Comparison of ENCODE assay signal across 22 cellular contexts in the genomic region with DNA sequence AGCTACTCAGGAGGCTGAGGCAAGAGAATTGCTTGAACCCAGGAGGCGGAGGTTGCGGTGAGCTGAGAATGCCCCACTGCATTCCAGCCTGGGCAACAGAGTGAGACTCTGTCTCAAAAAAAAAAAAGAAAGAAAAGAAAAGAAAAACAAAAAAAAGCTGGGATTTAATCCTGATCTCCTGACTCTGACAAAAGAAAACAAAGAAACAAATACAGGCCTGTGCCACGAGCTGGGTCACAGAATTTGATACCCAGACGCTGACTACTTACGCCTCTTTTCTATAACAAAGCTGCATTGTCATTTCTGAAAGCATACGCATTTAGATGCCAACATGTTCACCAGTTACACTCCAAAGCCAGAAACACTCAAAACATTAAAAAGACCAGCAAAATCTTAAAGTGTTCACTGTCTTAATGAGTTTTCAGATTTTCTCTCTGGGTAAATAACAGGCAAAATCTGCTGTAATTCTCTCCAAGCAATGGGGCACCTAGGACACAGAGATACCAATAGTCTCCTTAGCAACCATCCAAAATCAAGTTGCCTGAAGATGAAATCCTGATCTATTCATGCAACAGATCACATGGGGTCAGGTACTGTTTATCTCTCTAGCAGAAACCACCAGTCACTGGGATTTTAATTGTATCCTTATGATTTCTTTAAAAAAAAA. TPM values are rescaled to one million over a fixed set of nuclear protein-coding genes. Genes with fewer than 3 reads are reported as not detected.
A peak's percentile ranks its signal among the peaks of the same experiment; 100 is the strongest.
DNase-seq lines count a peak whose midpoint lies in the region; ATAC-seq and TF ChIP-seq lines count a peak whose summit lies in the region.
"Had no signal": no experiment of that assay in that cellular context is flagged by ENCODE, and none has a peak within 500 bp of the region (broad histone marks: within the 10 kb centered on the region; RNA-seq: fewer than 3 reads in every experiment).

No MANE protein-coding gene starts in this region.

- no peak overlapping the region for H4K91ac ChIP-seq in H9 (ENCODE audit: insufficient read length, low read depth, low read length)

- H3K4ac ChIP-seq in H9 (ENCODE audit: low read depth, low read length), result no peak overlapping the region

- CTCF ChIA-PET in SK-N-SH (lab: Yijun Ruan, JAX), result interaction anchor here (2.0 kb wide), 1 partner anchor 207 kb away, joined by 6 read pairs; no protein-coding TSS in a partner anchor

- H3K4me2 ChIP-seq in H9 (ENCODE audit: insufficient read depth, insufficient read length, low read length) (no peak overlapping the region), SK-N-SH (no peak overlapping the region)

- H2AK5ac ChIP-seq in H9 (ENCODE audit: insufficient read length, low read length), result no peak overlapping the region

- H3K4me3 ChIP-seq in SK-N-SH (ENCODE audit: low read depth in 2 of 2, low read length in 1 of 2), result no peak overlapping the region
- H3K4me3 ChIP-seq: coronary artery, heart right ventricle, Peyer's patch had no signal

- peaks cover 38 to 43% of the 10 kb centered on the region in 2 experiments for H3K4me1 Mint-ChIP-seq in H9
- H3K4me1 Mint-ChIP-seq in activated T-helper 2 cell treated with anti-CD3 and anti-CD28 coated beads, Interferon-gamma antibody, Interleukin-2, Interleukin-4, amounts not matched to agents 10 μg/mL and 5 μg/mL and 100 μg/mL, durations not matched to agents 14 hours and 24 hours and 36 hours (ENCODE audit: low read depth), result no peaks in the 10 kb centered on the region

- H3K27ac Mint-ChIP-seq in H9, result peak overlapping the region in 2 of 3 experiments; percentile 16 to 18; a peak in 3 of 7 replicates
- H3K27ac Mint-ChIP-seq in activated T-helper 2 cell treated with anti-CD3 and anti-CD28 coated beads, Interferon-gamma antibody, Interleukin-2, Interleukin-4, amounts not matched to agents 10 μg/mL and 5 μg/mL and 100 μg/mL, durations not matched to agents 14 hours and 24 hours and 36 hours, result no peak overlapping the region
- H3K27ac Mint-ChIP-seq: activated CD8-positive, alpha-beta T cell treated with anti-CD3 and anti-CD28 coated beads, Interleukin-2, amount 10 ng/mL, durations not matched to agents 7 days and 5 days; B cell had no signal

- H3K18ac ChIP-seq in H9 (ENCODE audit: insufficient read length, low read depth, low read length), result no peak overlapping the region

- H4K20me1 ChIP-seq in H9 (ENCODE audit: control insufficient read depth, insufficient read depth, insufficient read length), result no peaks in the 10 kb centered on the region
- no peaks in the 10 kb centered on the region for H4K20me1 ChIP-seq in SK-N-SH (ENCODE audit: insufficient read depth)

- H3K27ac ChIP-seq in H9 (ENCODE audit: insufficient read length, low read depth, low read length) (no peak overlapping the region), SK-N-SH (ENCODE audit: low read depth in 2 of 2, low read length in 1 of 2) (no peak overlapping the region; a peak in 1 of 4 replicates)
- H3K27ac ChIP-seq: coronary artery, heart right ventricle, Peyer's patch, WERI-Rb-1 had no signal

- no peaks in the 10 kb centered on the region for H3K36me3 ChIP-seq in SK-N-SH (replicated peaks in 1 of 2; ENCODE audit: control insufficient read depth in 1 of 2, insufficient read depth in 2 of 2, low read length in 1 of 2)
- H3K36me3 ChIP-seq: heart right ventricle, Peyer's patch, WERI-Rb-1 had no signal

- H3K9me3 Mint-ChIP-seq in H9, result no peaks in the 10 kb centered on the region; a peak in 1 of 5 replicates
- H3K9me3 Mint-ChIP-seq in activated T-helper 2 cell treated with anti-CD3 and anti-CD28 coated beads, Interferon-gamma antibody, Interleukin-2, Interleukin-4, amounts not matched to agents 10 μg/mL and 5 μg/mL and 100 μg/mL, durations not matched to agents 14 hours and 24 hours and 36 hours, result no peaks in the 10 kb centered on the region

- no peaks in the 10 kb centered on the region; the same call in 1 of the 2 replicates for H3K4me1 ChIP-seq in H9 (ENCODE audit: insufficient read depth, low read length)
- peaks cover 2 to 3% of the 10 kb centered on the region in 2 experiments; a peak in 2 of 4 replicates for H3K4me1 ChIP-seq in SK-N-SH (ENCODE audit: control insufficient read depth in 1 of 2, insufficient read depth in 2 of 2, low read depth in 1 of 2, low read length in 1 of 2)
- H3K4me1 ChIP-seq: heart right ventricle, Peyer's patch had no signal

- no peak overlapping the region for H2AFZ ChIP-seq in H9 (ENCODE audit: low read length)
- no peak overlapping the region for H2AFZ ChIP-seq in SK-N-SH (ENCODE audit: low read depth)

- no peak overlapping the region for H3T11ph ChIP-seq in H9 (ENCODE audit: low read length)

- H2BK15ac ChIP-seq in H9 (ENCODE audit: low read depth, low read length), result no peak overlapping the region

- H2BK5ac ChIP-seq in H9 (ENCODE audit: insufficient read length, low read length), result no peak overlapping the region

- TF ChIP-seq CTCF in H9 (conservative IDR thresholded peaks at IDR 0.05) (no peak), SK-N-SH (IDR thresholded peaks at IDR 0.05) (no peak)

- DNase-seq in H9 (no peak), SK-N-SH (peak; percentile 44), globus pallidus (ENCODE audit: low spot score) (peak; percentile 93), occipital lobe (lab: John Stamatoyannopoulos, UW) (peak; percentile 18), NCI-H2081 treated with DMSO at 0.1 percent for 48 hours (lab: John Stamatoyannopoulos, UW) (no peak), GM19240 (ENCODE audit: insufficient read length, low spot score) (no peak)
- no peak for DNase-seq in activated T-helper 2 cell treated with anti-CD3 and anti-CD28 coated beads, Interferon-gamma antibody, Interleukin-2, Interleukin-4, amounts not matched to agents 10 μg/mL and 5 μg/mL and 100 μg/mL, durations not matched to agents 14 hours and 24 hours and 36 hours (ENCODE audit: low spot score)
- DNase-seq: activated CD8-positive, alpha-beta T cell treated with anti-CD3 and anti-CD28 coated beads, Interleukin-2, amount 10 ng/mL, durations not matched to agents 7 days and 5 days; activated effector memory CD4-positive, alpha-beta T cell treated with anti-CD3 and anti-CD28 coated beads, Interleukin-2, amount 50 U/mL, for 16 hours; aorta; DMS 273 treated with DMSO at 0.1 percent for 48 hours; erythroblast; heart right ventricle; Karpas-422; kidney glomerular epithelial cell; NCI-H1417 treated with DMSO at 0.1 percent for 48 hours; NCI-H526 treated with DMSO at 0.1 percent for 48 hours; Peyer's patch; WERI-Rb-1 had no signal

- H3K9me2 ChIP-seq in SK-N-SH, result no peaks in the 10 kb centered on the region

- TF ChIP-seq EP300 in SK-N-SH (IDR thresholded peaks at IDR 0.05; ENCODE audit: borderline replicate concordance in 1 of 2, low read depth in 1 of 2, low read length in 1 of 2), result no peak

- H3K79me2 ChIP-seq in H9 (ENCODE audit: insufficient read depth, low read length), result no peaks in the 10 kb centered on the region
- no peaks in the 10 kb centered on the region for H3K79me2 ChIP-seq in SK-N-SH (ENCODE audit: insufficient read depth)

- H3K36me3 Mint-ChIP-seq in H9 (ENCODE audit: insufficient read depth in 1 of 3, low read depth in 3 of 3), result no peaks in the 10 kb centered on the region; a peak in 1 of 7 replicates
- H3K36me3 Mint-ChIP-seq in activated T-helper 2 cell treated with anti-CD3 and anti-CD28 coated beads, Interferon-gamma antibody, Interleukin-2, Interleukin-4, amounts not matched to agents 10 μg/mL and 5 μg/mL and 100 μg/mL, durations not matched to agents 14 hours and 24 hours and 36 hours (ENCODE audit: low read depth), result no peaks in the 10 kb centered on the region

- H3K27me3 Mint-ChIP-seq in H9 (ENCODE audit: low read depth), result no peaks in the 10 kb centered on the region
- peaks cover 3% of the 10 kb centered on the region for H3K27me3 Mint-ChIP-seq in activated T-helper 2 cell treated with anti-CD3 and anti-CD28 coated beads, Interferon-gamma antibody, Interleukin-2, Interleukin-4, amounts not matched to agents 10 μg/mL and 5 μg/mL and 100 μg/mL, durations not matched to agents 14 hours and 24 hours and 36 hours (ENCODE audit: low read depth)

- WGBS in H9 (ENCODE audit: extremely low coverage, insufficient read length, low lambda C conversion rate), result no CpG with 5 or more reads among the region's 6 CpGs
- WGBS in SK-N-SH (ENCODE audit: low lambda C conversion rate), result 87% methylated on average over 6 of the region's 6 CpGs

- no peak overlapping the region for H3K23ac ChIP-seq in H9 (ENCODE audit: insufficient read length, low read depth, low read length)

- no peak for TF ChIP-seq RAD21 in SK-N-SH (IDR thresholded peaks at IDR 0.05; ENCODE audit: low read length)

- intact Hi-C loops in activated T-helper 2 cell treated with anti-CD3 and anti-CD28 coated beads, Interferon-gamma antibody, Interleukin-2, Interleukin-4, amounts not matched to agents 10 μg/mL and 5 μg/mL and 100 μg/mL, durations not matched to agents 14 hours and 24 hours and 36 hours (cut with micrococcal nuclease), result no loop called here

- no peak overlapping the region for H2BK20ac ChIP-seq in H9 (ENCODE audit: low read depth, low read length, poor library complexity, severe bottlenecking)

- POLR2A ChIA-PET in SK-N-SH (lab: Yijun Ruan, JAX), result no interaction called here

- no peak overlapping the region for H4K8ac ChIP-seq in H9 (replicated peaks; ENCODE audit: insufficient read length, low read depth, low read length)

- no peak overlapping the region for H2BK120ac ChIP-seq in H9 (ENCODE audit: low read depth, low read length, poor library complexity, severe bottlenecking)

- H4K5ac ChIP-seq in H9 (ENCODE audit: insufficient read length, low read depth, low read length), result no peak overlapping the region

- H3K4me3 Mint-ChIP-seq in H9, result no peak overlapping the region
- no peak overlapping the region for H3K4me3 Mint-ChIP-seq in activated T-helper 2 cell treated with anti-CD3 and anti-CD28 coated beads, Interferon-gamma antibody, Interleukin-2, Interleukin-4, amounts not matched to agents 10 μg/mL and 5 μg/mL and 100 μg/mL, durations not matched to agents 14 hours and 24 hours and 36 hours (ENCODE audit: low read depth)
- H3K4me3 Mint-ChIP-seq: activated CD8-positive, alpha-beta T cell treated with anti-CD3 and anti-CD28 coated beads, Interleukin-2, amount 10 ng/mL, durations not matched to agents 7 days and 5 days; B cell had no signal

- no peak overlapping the region for H3K9ac ChIP-seq in H9 (ENCODE audit: extremely low read depth, insufficient read length, low read length)
- H3K9ac ChIP-seq in SK-N-SH, result no peak overlapping the region

- no peak overlapping the region for H3K56ac ChIP-seq in H9 (ENCODE audit: insufficient read length, low read depth, low read length)

- H3K79me1 ChIP-seq in H9 (ENCODE audit: insufficient read depth, low read depth, low read length, poor library complexity, severe bottlenecking), result no peaks in the 10 kb centered on the region

- H3K14ac ChIP-seq in H9 (ENCODE audit: insufficient read depth, low read length), result no peak overlapping the region

- no peaks in the 10 kb centered on the region for H3F3A ChIP-seq in SK-N-SH (replicated peaks; ENCODE audit: insufficient read depth)

- H3K9me3 ChIP-seq in H9 (ENCODE audit: control insufficient read depth, low read depth, low read length) (no peaks in the 10 kb centered on the region), SK-N-SH (no peaks in the 10 kb centered on the region)
- H3K9me3 ChIP-seq: heart right ventricle, Peyer's patch had no signal

- H3K27me3 ChIP-seq in H9 (ENCODE audit: insufficient read depth, low read length) (no peaks in the 10 kb centered on the region), SK-N-SH (ENCODE audit: insufficient read depth) (no peaks in the 10 kb centered on the region)
- H3K27me3 ChIP-seq: Peyer's patch had no signal

- ATAC-seq in esophagus mucosa, result no peak
- ATAC-seq: activated CD8-positive, alpha-beta T cell treated with anti-CD3 and anti-CD28 coated beads, Interleukin-2, amount 10 ng/mL, durations not matched to agents 7 days and 5 days; heart right ventricle had no signal

- no peak overlapping the region for H2BK12ac ChIP-seq in H9 (ENCODE audit: insufficient read length, low read depth, low read length)

- H3K23me2 ChIP-seq in H9 (ENCODE audit: insufficient read length, low read depth, low read length, poor library complexity, severe bottlenecking), result no peaks in the 10 kb centered on the region

RNA-seq across cellular contexts. Expression of a gene that starts 18.0 kb away (rescaled TPM):
- total RNA-seq in H9 (2021) (29.6 and 31.9 TPM in 2 replicates), occipital lobe (23.6 TPM), esophagus mucosa (13.2 TPM)
- 24.2 and 30.3 TPM in 2 replicates for polyA plus RNA-seq in SK-N-SH (2012; rRNA removed)
- 33.5 and 51.5 TPM in 2 replicates for polyA plus RNA-seq in SK-N-SH (2012; cell fraction: cytosol; rRNA removed)
- polyA plus RNA-seq in SK-N-SH (2012; cell fraction: nucleus; rRNA removed), result 9.6 and 19.5 TPM in 2 replicates
- 26.9 and 28.9 TPM in 2 replicates for total RNA-seq in activated T-helper 2 cell treated with anti-CD3 and anti-CD28 coated beads, Interferon-gamma antibody, Interleukin-2, Interleukin-4, amounts not matched to agents 10 μg/mL and 5 μg/mL and 100 μg/mL, durations not matched to agents 14 hours and 24 hours and 36 hours

Comparison
In these comparisons a context has a peak if more than half of its experiments do, and no peak if none do; other contexts are left out.
1. DNase-seq: peak in SK-N-SH (single experiment), globus pallidus (single experiment) and occipital lobe (single experiment); none in H9 (single experiment), activated T-helper 2 cell treated with anti-CD3 and anti-CD28 coated beads, Interferon-gamma antibody, Interleukin-2, Interleukin-4, amounts not matched to agents 10 μg/mL and 5 μg/mL and 100 μg/mL, durations not matched to agents 14 hours and 24 hours and 36 hours (single experiment), NCI-H2081 treated with DMSO at 0.1 percent for 48 hours (single experiment) and GM19240 (single experiment).